15 cellular contexts compared by ENCODE assay signal in the genomic region with DNA sequence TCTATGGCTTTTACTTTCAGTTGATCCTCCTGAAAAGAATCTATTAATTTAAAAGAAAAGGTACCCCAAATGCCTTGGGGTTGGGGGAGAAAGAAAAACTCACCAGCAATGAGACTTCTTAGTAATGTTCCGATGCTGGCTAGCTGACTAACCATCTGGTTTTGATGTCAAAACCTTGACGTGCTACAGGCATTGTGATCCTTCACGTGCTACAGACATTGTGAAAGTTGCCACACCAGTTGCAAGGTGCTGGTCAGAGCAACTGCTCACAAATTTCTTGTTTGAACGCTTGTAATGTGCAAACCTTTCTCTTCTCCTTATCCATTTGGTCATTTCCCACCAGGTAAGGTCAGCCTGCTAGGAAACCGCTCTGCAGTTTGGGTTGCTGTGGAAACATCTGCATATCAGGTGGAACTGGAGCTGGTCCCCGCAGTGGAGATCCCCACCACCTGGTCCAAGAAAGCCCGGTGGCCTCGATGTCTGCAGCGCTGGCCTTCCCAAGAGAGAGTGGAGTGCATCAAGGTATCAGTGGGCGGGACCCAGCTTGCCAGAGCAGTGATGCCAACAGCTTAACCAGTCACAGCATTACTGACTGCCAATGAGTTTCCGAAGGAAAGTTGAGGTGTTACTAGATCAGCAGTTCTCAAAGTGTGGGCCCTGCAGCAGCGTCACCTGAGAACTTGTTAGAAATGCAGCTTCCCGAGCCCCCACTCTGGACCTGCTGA. TPM values are rescaled to one million over a fixed set of nuclear protein-coding genes. Genes with fewer than 3 reads are reported as not detected.
DNase-seq lines count a peak whose midpoint lies in the region; ATAC-seq and TF ChIP-seq lines count a peak whose summit lies in the region.
"Had no signal": no experiment of that assay in that cellular context is flagged by ENCODE, and none has a peak within 500 bp of the region (broad histone marks: within the 10 kb centered on the region; RNA-seq: fewer than 3 reads in every experiment).

No MANE protein-coding gene starts in this region.

- H3K4me1 Mint-ChIP-seq in activated naive CD8-positive, alpha-beta T cell (ENCODE audit: low read depth), result peaks cover 44% of the 10 kb centered on the region
- peaks cover 40% of the 10 kb centered on the region for H3K4me1 Mint-ChIP-seq in activated naive CD8-positive, alpha-beta T cell treated with anti-CD3 and anti-CD28 coated beads for 36 hours
- H3K4me1 Mint-ChIP-seq in stimulated activated naive CD8-positive, alpha-beta T cell treated with anti-CD3 and anti-CD28 coated beads, Interleukin-15, Interleukin-2, amounts not matched to agents 100 ng/mL and 50 ng/mL, for 24 hours (ENCODE audit: low read depth), result peaks cover 45% of the 10 kb centered on the region

- no peaks in the 10 kb centered on the region for H3K9me3 Mint-ChIP-seq in activated naive CD8-positive, alpha-beta T cell (ENCODE audit: low read depth)
- H3K9me3 Mint-ChIP-seq in activated naive CD8-positive, alpha-beta T cell treated with anti-CD3 and anti-CD28 coated beads for 36 hours, result no peaks in the 10 kb centered on the region
- no peaks in the 10 kb centered on the region for H3K9me3 Mint-ChIP-seq in stimulated activated naive CD8-positive, alpha-beta T cell treated with anti-CD3 and anti-CD28 coated beads, Interleukin-15, Interleukin-2, amounts not matched to agents 100 ng/mL and 50 ng/mL, for 24 hours
- H3K9me3 Mint-ChIP-seq: HFFc6 had no signal

- peaks cover 6% of the 10 kb centered on the region for H3K27me3 Mint-ChIP-seq in activated naive CD8-positive, alpha-beta T cell
- peaks cover 29% of the 10 kb centered on the region for H3K27me3 Mint-ChIP-seq in activated naive CD8-positive, alpha-beta T cell treated with anti-CD3 and anti-CD28 coated beads for 36 hours
- H3K27me3 Mint-ChIP-seq in stimulated activated naive CD8-positive, alpha-beta T cell treated with anti-CD3 and anti-CD28 coated beads, Interleukin-15, Interleukin-2, amounts not matched to agents 100 ng/mL and 50 ng/mL, for 24 hours, result peaks cover 29% of the 10 kb centered on the region

- H3K36me3 Mint-ChIP-seq in activated naive CD8-positive, alpha-beta T cell, result peaks cover 3% of the 10 kb centered on the region
- H3K36me3 Mint-ChIP-seq in activated naive CD8-positive, alpha-beta T cell treated with anti-CD3 and anti-CD28 coated beads for 36 hours, result no peaks in the 10 kb centered on the region
- no peaks in the 10 kb centered on the region for H3K36me3 Mint-ChIP-seq in stimulated activated naive CD8-positive, alpha-beta T cell treated with anti-CD3 and anti-CD28 coated beads, Interleukin-15, Interleukin-2, amounts not matched to agents 100 ng/mL and 50 ng/mL, for 24 hours (ENCODE audit: low read depth)

- peak overlapping the region; percentile 22 for H3K27ac Mint-ChIP-seq in activated naive CD8-positive, alpha-beta T cell
- H3K27ac Mint-ChIP-seq in activated naive CD8-positive, alpha-beta T cell treated with anti-CD3 and anti-CD28 coated beads for 36 hours, result no peak overlapping the region
- peak overlapping the region; percentile 85 for H3K27ac Mint-ChIP-seq in stimulated activated naive CD8-positive, alpha-beta T cell treated with anti-CD3 and anti-CD28 coated beads, Interleukin-15, Interleukin-2, amounts not matched to agents 100 ng/mL and 50 ng/mL, for 24 hours
- H3K27ac Mint-ChIP-seq: HFFc6 had no signal

- no peak overlapping the region for H3K4me3 ChIP-seq in fibroblast of mammary gland (ENCODE audit: control insufficient read depth, low read depth, low read length)

- peak overlapping the region; percentile 72 for H3K4me3 Mint-ChIP-seq in activated naive CD8-positive, alpha-beta T cell
- H3K4me3 Mint-ChIP-seq in activated naive CD8-positive, alpha-beta T cell treated with anti-CD3 and anti-CD28 coated beads for 36 hours, result no peak overlapping the region
- H3K4me3 Mint-ChIP-seq in stimulated activated naive CD8-positive, alpha-beta T cell treated with anti-CD3 and anti-CD28 coated beads, Interleukin-15, Interleukin-2, amounts not matched to agents 100 ng/mL and 50 ng/mL, for 24 hours, result peak overlapping the region; percentile 12
- H3K4me3 Mint-ChIP-seq: HFFc6 had no signal

- no peak for ATAC-seq in GM19467 (IDR thresholded peaks at IDR 0.05; ENCODE audit: unreplicated experiment)

- TF ChIP-seq CTCF in fibroblast of mammary gland (conservative IDR thresholded peaks at IDR 0.05; ENCODE audit: control insufficient read depth, insufficient read depth, low read depth, low read length), result no peak

- no peak for DNase-seq in activated naive CD8-positive, alpha-beta T cell treated with anti-CD3 and anti-CD28 coated beads for 36 hours
- peak; percentile 31 to 36 for DNase-seq in activated T-cell treated with anti-CD3 and anti-CD28 coated beads, Interleukin-2, amount 50 U/mL, for 48 hours
- DNase-seq in fibroblast of mammary gland (ENCODE audit: low read depth) (peak; percentile 46), A172 (ENCODE audit: low spot score) (no peak)
- DNase-seq: GOT3; HFFc6; KBM-7; NCI-H1092; NCI-H2107; NCI-H226; NCI-H526; NK-92 treated with Interleukin-12 subunit alpha and Interleukin-12 subunit beta, amount 100 ng/mL, for 24 hours had no signal

RNA-seq across cellular contexts. Expression of gene MAB21L3, which starts 16.1 kb away (rescaled TPM):
- under 1 TPM in 1 of 2 experiments, not detected in 1; 0.26 TPM for total RNA-seq in activated naive CD8-positive, alpha-beta T cell treated with anti-CD3 and anti-CD28 coated beads for 36 hours
- total RNA-seq in A172 (2014; rRNA removed; shearing (Covaris generic)), result not detected in 2 replicates

Comparison
In these comparisons a context has a peak if more than half of its experiments do, and no peak if none do; other contexts are left out.
1. DNase-seq: peak in activated T-cell treated with anti-CD3 and anti-CD28 coated beads, Interleukin-2, amount 50 U/mL, for 48 hours (2 of 2) and fibroblast of mammary gland (single experiment); none in activated naive CD8-positive, alpha-beta T cell treated with anti-CD3 and anti-CD28 coated beads for 36 hours (single experiment) and A172 (single experiment).